ENCODE assay signal across 8 cellular contexts in the genomic region with DNA sequence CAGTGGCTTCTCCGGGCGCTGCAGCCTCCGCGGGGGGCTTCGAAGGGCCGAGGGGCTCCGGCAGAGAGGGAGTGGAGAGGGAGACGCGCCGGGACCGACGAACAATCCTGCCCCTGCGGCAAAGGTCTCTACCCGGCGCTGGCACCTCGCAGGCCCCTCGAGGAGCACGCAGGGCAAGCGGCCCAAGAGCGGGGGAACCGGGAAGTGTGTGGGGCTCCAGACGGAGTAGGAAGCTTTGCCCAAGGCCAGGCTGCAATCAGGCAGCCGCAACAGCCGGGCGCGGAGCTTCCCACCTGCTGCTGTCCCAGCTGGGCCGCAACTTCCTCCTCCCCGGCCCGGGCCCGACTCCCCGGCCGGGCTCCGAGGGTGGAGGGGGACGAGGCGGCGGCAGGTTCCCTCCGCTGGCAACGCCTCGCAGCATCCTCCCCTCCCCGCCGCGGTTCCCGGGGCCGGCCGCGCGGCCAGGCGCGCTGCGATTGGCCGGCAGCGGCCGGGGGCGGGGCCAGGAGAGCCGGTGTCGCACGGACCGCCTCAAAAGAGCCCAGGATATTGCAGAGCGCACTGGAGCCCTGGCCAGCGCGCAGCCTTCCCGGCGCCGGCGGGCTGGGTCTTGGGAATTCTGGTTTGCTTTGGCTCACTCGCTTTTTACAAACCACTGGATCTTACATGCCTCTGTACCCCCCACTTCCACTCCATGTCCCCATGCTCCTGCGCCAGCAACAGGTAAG. TPM values are rescaled to one million over a fixed set of nuclear protein-coding genes. Genes with fewer than 3 reads are reported as not detected.
DNase-seq lines count a peak whose midpoint lies in the region; ATAC-seq and TF ChIP-seq lines count a peak whose summit lies in the region.

TSS of gene KCNJ2 (plus strand) at position 554 of the 728 bp plus-strand sequence. CDS start 5,508 bp downstream, outside the sequence.

- DNase-seq in COLO829 (ENCODE audit: low spot score) (peak; percentile 51), NCI-H774 (lab: John Stamatoyannopoulos, UW) (peak; percentile 97), fibroblast of the conjunctiva (ENCODE audit: low read depth) (peak; percentile 53), suprapubic skin (ENCODE audit: low spot score in 2 of 2) (peak; percentile 84 to 85)
- DNase-seq in activated T-cell treated with anti-CD3 and anti-CD28 coated beads, Interleukin-2, amount 50 U/mL, for 72 hours: peak; percentile 69 to 72
- DNase-seq in naive thymus-derived CD4-positive, alpha-beta T cell: peak in 6 of 9 donors; percentile 6 to 74 (median 16)

- no peaks in the 10 kb centered on the region for H3K9me3 ChIP-seq in naive thymus-derived CD4-positive, alpha-beta T cell (ENCODE audit: control insufficient read depth in 2 of 3, low read length in 3 of 3)
- no peaks in the 10 kb centered on the region for H3K9me3 ChIP-seq in suprapubic skin

- peaks cover 16% of the 10 kb centered on the region for H3K4me1 Mint-ChIP-seq in activated T-cell treated with anti-CD3 and anti-CD28 coated beads, Interleukin-2, amount 50 U/mL, for 72 hours (ENCODE audit: low read depth)
- H3K4me1 Mint-ChIP-seq in naive thymus-derived CD4-positive, alpha-beta T cell: peaks cover 5 to 24% (median 17%) of the 10 kb centered on the region in 7 donors

- no peaks in the 10 kb centered on the region for H3K36me3 ChIP-seq in naive thymus-derived CD4-positive, alpha-beta T cell (ENCODE audit: control insufficient read depth in 2 of 3, insufficient read depth in 3 of 3, low read length in 3 of 3)
- no peaks in the 10 kb centered on the region for H3K36me3 ChIP-seq in suprapubic skin

- intact Hi-C loops in naive thymus-derived CD4-positive, alpha-beta T cell (cut with micrococcal nuclease): no loop called here

- peak within 1 kb of the TSS; percentile 77 to 85 for H3K4me3 Mint-ChIP-seq in activated T-cell treated with anti-CD3 and anti-CD28 coated beads, Interleukin-2, amount 50 U/mL, for 72 hours
- peak within 1 kb of the TSS; percentile 60 to 84 (median 74) for H3K4me3 Mint-ChIP-seq in naive thymus-derived CD4-positive, alpha-beta T cell

- H3K36me3 Mint-ChIP-seq in activated T-cell treated with anti-CD3 and anti-CD28 coated beads, Interleukin-2, amount 50 U/mL, for 72 hours (ENCODE audit: insufficient read depth in 2 of 2): no peaks in the 10 kb centered on the region
- H3K36me3 Mint-ChIP-seq in naive thymus-derived CD4-positive, alpha-beta T cell: no peaks in the 10 kb centered on the region

- ATAC-seq in GM19467 (IDR thresholded peaks at IDR 0.05; ENCODE audit: unreplicated experiment): peak; percentile 99
- ATAC-seq in HG03558 (IDR thresholded peaks at IDR 0.05; ENCODE audit: extremely low read depth, unreplicated experiment): peak; percentile 87
- peak; percentile 97 for ATAC-seq in activated T-cell treated with anti-CD3 and anti-CD28 coated beads, Interleukin-2, amount 50 U/mL, for 72 hours (replicated peaks in 1 of 2)
- peak; percentile 94 for ATAC-seq in naive thymus-derived CD4-positive, alpha-beta T cell

- peak in 1 of 2 donors; percentile 61 for TF ChIP-seq POLR2A in suprapubic skin (IDR thresholded peaks at IDR 0.05)

- H3K4me1 ChIP-seq in naive thymus-derived CD4-positive, alpha-beta T cell (ENCODE audit: control insufficient read depth in 2 of 2, insufficient read depth in 2 of 2, low read length in 2 of 2): no peaks in the 10 kb centered on the region
- H3K4me1 ChIP-seq in suprapubic skin: peaks cover 36% of the 10 kb centered on the region

- H3K27ac ChIP-seq in naive thymus-derived CD4-positive, alpha-beta T cell (ENCODE audit: low read depth, low read length): no peak within 1 kb of the TSS
- H3K27ac ChIP-seq in suprapubic skin: peak within 1 kb of the TSS; percentile 88

- peaks cover 0 to under 1% of the 10 kb centered on the region in 2 donors for H3K9me3 Mint-ChIP-seq in activated T-cell treated with anti-CD3 and anti-CD28 coated beads, Interleukin-2, amount 50 U/mL, for 72 hours
- peaks cover 0 to 2% (median 0%) of the 10 kb centered on the region in 11 donors for H3K9me3 Mint-ChIP-seq in naive thymus-derived CD4-positive, alpha-beta T cell

- no peak within 1 kb of the TSS for H3K27ac Mint-ChIP-seq in activated T-cell treated with anti-CD3 and anti-CD28 coated beads, Interleukin-2, amount 50 U/mL, for 72 hours
- no peak within 1 kb of the TSS for H3K27ac Mint-ChIP-seq in naive thymus-derived CD4-positive, alpha-beta T cell

- CTCF ChIA-PET in naive thymus-derived CD4-positive, alpha-beta T cell (lab: Charles Lee): no interaction called here

- H3K4me3 ChIP-seq in naive thymus-derived CD4-positive, alpha-beta T cell (ENCODE audit: low read length): peak within 1 kb of the TSS; percentile 7
- peak within 1 kb of the TSS; percentile 73 for H3K4me3 ChIP-seq in suprapubic skin

- TF ChIP-seq CTCF in suprapubic skin (IDR thresholded peaks at IDR 0.05): no peak

- peaks cover 79% of the 10 kb centered on the region for H3K27me3 Mint-ChIP-seq in activated T-cell treated with anti-CD3 and anti-CD28 coated beads, Interleukin-2, amount 50 U/mL, for 72 hours (ENCODE audit: low read depth)
- peaks cover 64 to 79% (median 69%) of the 10 kb centered on the region in 5 donors for H3K27me3 Mint-ChIP-seq in naive thymus-derived CD4-positive, alpha-beta T cell

- no peak for TF ChIP-seq EP300 in suprapubic skin (IDR thresholded peaks at IDR 0.05)

- WGBS in suprapubic skin: 2% methylated on average over 9 of the region's 67 CpGs

- POLR2A ChIA-PET in naive thymus-derived CD4-positive, alpha-beta T cell (lab: Charles Lee): no interaction called here

- peaks cover 3 to 6% of the 10 kb centered on the region in 2 donors for H3K27me3 ChIP-seq in naive thymus-derived CD4-positive, alpha-beta T cell (ENCODE audit: control insufficient read depth in 2 of 2, insufficient read depth in 2 of 2, low read length in 2 of 2)
- H3K27me3 ChIP-seq in suprapubic skin: peaks cover 8% of the 10 kb centered on the region

RNA-seq across cellular contexts. Expression of gene KCNJ2, which starts in this region (rescaled TPM):
- not detected for total RNA-seq in activated T-cell treated with anti-CD3 and anti-CD28 coated beads, Interleukin-2, amount 50 U/mL, for 72 hours
- 1 to 10 TPM in 1 of 5 experiments, under 1 TPM in 3, not detected in 1; 0.05 to 1.5 (median 0.21) TPM for total RNA-seq in naive thymus-derived CD4-positive, alpha-beta T cell
- not detected for polyA plus RNA-seq in naive thymus-derived CD4-positive, alpha-beta T cell
- 10 to 100 TPM in 1 of 4 donors, 1 to 10 TPM in 3; 5.5 to 15.7 (median 7.9) TPM for total RNA-seq in suprapubic skin

Comparison
In these comparisons a context has a peak if more than half of its experiments do, and no peak if none do; other contexts are left out.
1. Peak in DNase-seq and ATAC-seq in activated T-cell treated with anti-CD3 and anti-CD28 coated beads, Interleukin-2, amount 50 U/mL, for 72 hours; RNA of the gene not detected or under 1 TPM.
2. DNase-seq: peak in every context shown above with its lines; median percentile 97 in NCI-H774; 84 in suprapubic skin; 70 in activated T-cell treated with anti-CD3 and anti-CD28 coated beads, Interleukin-2, amount 50 U/mL, for 72 hours; 53 in fibroblast of the conjunctiva; 51 in COLO829; 16 in naive thymus-derived CD4-positive, alpha-beta T cell.